Comparison of ENCODE assay signal across 20 cellular contexts in the genomic region with DNA sequence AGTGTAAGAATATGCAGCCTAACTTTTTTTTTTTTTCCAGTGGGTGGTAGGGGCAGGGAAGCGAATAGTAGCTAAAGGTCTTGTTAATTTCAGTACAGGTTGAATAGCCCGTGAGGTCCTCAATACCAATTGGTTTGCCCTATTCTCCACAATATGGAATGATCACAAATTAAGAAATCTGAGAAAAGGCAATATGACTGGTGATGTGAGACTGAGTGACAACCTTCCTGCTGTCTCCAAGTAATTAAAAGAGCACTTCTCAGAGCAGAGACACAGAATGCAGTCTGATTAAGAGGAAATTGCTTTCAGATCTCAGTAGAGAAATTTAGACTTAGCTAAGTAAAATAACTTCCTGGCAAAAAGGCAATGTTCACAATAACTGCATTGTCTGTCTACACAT. TPM values are rescaled to one million over a fixed set of nuclear protein-coding genes. Genes with fewer than 3 reads are reported as not detected.
DNase-seq lines count a peak whose midpoint lies in the region; ATAC-seq, FAIRE-seq and TF ChIP-seq lines count a peak whose summit lies in the region.
"Had no signal": no experiment of that assay in that cellular context is flagged by ENCODE, and none has a peak within 500 bp of the region (broad histone marks: within the 10 kb centered on the region; RNA-seq: fewer than 3 reads in every experiment).

No MANE protein-coding gene starts in this region.

- H3K4me3 ChIP-seq in naive thymus-derived CD4-positive, alpha-beta T cell (ENCODE audit: low read length): peak overlapping the region; percentile 42
- H3K4me3 ChIP-seq: ovary, testis had no signal

- no peak for TF ChIP-seq CTCF in CD4-positive, alpha-beta T cell (IDR thresholded peaks at IDR 0.05)
- no peak for TF ChIP-seq CTCF in activated CD8-positive, alpha-beta T cell treated with anti-CD3 and anti-CD28 coated beads for 36 hours (IDR thresholded peaks at IDR 0.05)

- CTCF ChIA-PET in CD4-positive, alpha-beta T cell (lab: Charles Lee): interaction anchor here (0.8 kb wide), 1 partner anchor 60 kb away, joined by 3 read pairs; no protein-coding TSS in a partner anchor
- CTCF ChIA-PET in activated CD8-positive, alpha-beta T cell treated with anti-CD3 and anti-CD28 coated beads for 36 hours (lab: Charles Lee): interaction anchor here (0.9 to 3.1 kb wide), 2 partner anchors 92 to 103 kb away, joined by 3 to 7 read pairs; no protein-coding TSS in a partner anchor
- CTCF ChIA-PET in naive thymus-derived CD4-positive, alpha-beta T cell (lab: Charles Lee): interaction anchor here (1.0 to 1.2 kb wide), 3 partner anchors 15 to 245 kb away, joined by 3 read pairs; no protein-coding TSS in a partner anchor

- peak overlapping the region; percentile 69 for H3K27ac ChIP-seq in CD4-positive, alpha-beta T cell (ENCODE audit: low read depth, low read length)
- peak overlapping the region; percentile 76 for H3K27ac ChIP-seq in naive thymus-derived CD4-positive, alpha-beta T cell (ENCODE audit: low read depth, low read length)
- H3K27ac ChIP-seq: KMS-11, ovary, testis had no signal

- no peak for TF ChIP-seq POLR2A in GM12892 (IDR thresholded peaks at IDR 0.05; ENCODE audit: low read depth, low read length)

- peak overlapping the region; percentile 76 for H3K4me3 Mint-ChIP-seq in CD4-positive, alpha-beta T cell
- peak overlapping the region; percentile 64 for H3K4me3 Mint-ChIP-seq in activated CD8-positive, alpha-beta T cell treated with anti-CD3 and anti-CD28 coated beads for 36 hours
- peak overlapping the region; percentile 56 to 87 (median 74) for H3K4me3 Mint-ChIP-seq in naive thymus-derived CD4-positive, alpha-beta T cell
- H3K4me3 Mint-ChIP-seq: dendritic cell treated with granulocyte-macrophage colony-stimulating factor and Interleukin-4, amounts not matched to agents 40 ng/mL and 50 ng/mL, for 4 days had no signal

- peaks cover 63% of the 10 kb centered on the region for H3K36me3 Mint-ChIP-seq in CD4-positive, alpha-beta T cell (ENCODE audit: low read depth)
- peaks cover 50% of the 10 kb centered on the region for H3K36me3 Mint-ChIP-seq in activated CD8-positive, alpha-beta T cell treated with anti-CD3 and anti-CD28 coated beads for 36 hours (ENCODE audit: low read depth)
- H3K36me3 Mint-ChIP-seq in naive thymus-derived CD4-positive, alpha-beta T cell: peaks cover 0 to 43% (median 13%) of the 10 kb centered on the region in 5 donors

- H3K9me3 Mint-ChIP-seq in CD4-positive, alpha-beta T cell: no peaks in the 10 kb centered on the region
- no peaks in the 10 kb centered on the region for H3K9me3 Mint-ChIP-seq in activated CD8-positive, alpha-beta T cell treated with anti-CD3 and anti-CD28 coated beads for 36 hours
- H3K9me3 Mint-ChIP-seq in naive thymus-derived CD4-positive, alpha-beta T cell: peaks cover 0 to 1% (median 0%) of the 10 kb centered on the region in 11 donors
- H3K9me3 Mint-ChIP-seq: dendritic cell treated with granulocyte-macrophage colony-stimulating factor and Interleukin-4, amounts not matched to agents 40 ng/mL and 50 ng/mL, for 4 days had no signal

- peaks cover 6 to 21% (median 7%) of the 10 kb centered on the region in 3 experiments for H3K36me3 ChIP-seq in naive thymus-derived CD4-positive, alpha-beta T cell (ENCODE audit: control insufficient read depth in 2 of 3, insufficient read depth in 3 of 3, low read length in 3 of 3)
- H3K36me3 ChIP-seq: ovary had no signal

- no peaks in the 10 kb centered on the region for H3K9me3 ChIP-seq in CD4-positive, alpha-beta T cell (ENCODE audit: control insufficient read depth, low read length)
- H3K9me3 ChIP-seq in naive thymus-derived CD4-positive, alpha-beta T cell (ENCODE audit: control insufficient read depth in 2 of 3, low read length in 3 of 3): no peaks in the 10 kb centered on the region
- H3K9me3 ChIP-seq: ovary, testis had no signal

- FAIRE-seq in GM12892 (lab: Jason Lieb, UNC): peak; percentile 50

- H3K4me1 Mint-ChIP-seq in CD4-positive, alpha-beta T cell (ENCODE audit: low read depth): peaks cover 94% of the 10 kb centered on the region
- peaks cover 87% of the 10 kb centered on the region for H3K4me1 Mint-ChIP-seq in activated CD8-positive, alpha-beta T cell treated with anti-CD3 and anti-CD28 coated beads for 36 hours (ENCODE audit: low read depth)
- peaks cover 20 to 93% (median 87%) of the 10 kb centered on the region in 7 donors for H3K4me1 Mint-ChIP-seq in naive thymus-derived CD4-positive, alpha-beta T cell

- POLR2A ChIA-PET in CD4-positive, alpha-beta T cell (lab: Charles Lee): interaction anchor here (0.8 to 7.0 kb wide), 13 partner anchors 8 to 199 kb away, joined by 3 to 57 read pairs (median 6); a partner anchor contains a TSS
- POLR2A ChIA-PET in activated CD8-positive, alpha-beta T cell treated with anti-CD3 and anti-CD28 coated beads for 36 hours (lab: Charles Lee): interaction anchor here (1.9 to 3.5 kb wide), 3 partner anchors 11 to 21 kb away, joined by 6 to 13 read pairs (median 7); no protein-coding TSS in a partner anchor
- POLR2A ChIA-PET in naive thymus-derived CD4-positive, alpha-beta T cell (lab: Charles Lee): interaction anchor here (0.6 to 10.7 kb wide), 15 partner anchors 8 to 222 kb away, joined by 3 to 93 read pairs (median 4); a partner anchor contains a TSS

- no peak for DNase-seq in CD4-positive, alpha-beta T cell
- DNase-seq in GM12892 (ENCODE audit: insufficient read length) (no peak), DMS79 (lab: John Stamatoyannopoulos, UW) (no peak), inferior parietal cortex (ENCODE audit: extremely low spot score) (no peak)
- no peak for DNase-seq in activated CD8-positive, alpha-beta T cell treated with anti-CD3 and anti-CD28 coated beads for 36 hours
- peak in 4 of 9 donors; percentile 27 to 45 (median 32) for DNase-seq in naive thymus-derived CD4-positive, alpha-beta T cell
- DNase-seq: activated CD4-positive, alpha-beta T cell treated with anti-CD3 and anti-CD28 coated beads for 48 hours; activated gamma-delta T cell treated with Interleukin-2 at 50 U/mL for 16 hours; DMS 273 treated with DMSO at 0.1 percent for 48 hours; HCEC 1CT; NCI-H1105 treated with DMSO at 0.1 percent for 48 hours; NCI-H748 treated with DMSO at 0.1 percent for 48 hours; ovary; PC-3; stimulated activated CD4-positive, alpha-beta T cell treated with anti-CD3 and anti-CD28 coated beads, Interleukin-2, amount 100 ng/mL, for 48 hours; T1000; testis had no signal

- H3K27me3 Mint-ChIP-seq in CD4-positive, alpha-beta T cell: no peaks in the 10 kb centered on the region
- no peaks in the 10 kb centered on the region for H3K27me3 Mint-ChIP-seq in activated CD8-positive, alpha-beta T cell treated with anti-CD3 and anti-CD28 coated beads for 36 hours
- H3K27me3 Mint-ChIP-seq in naive thymus-derived CD4-positive, alpha-beta T cell: no peaks in the 10 kb centered on the region
- H3K27me3 Mint-ChIP-seq: dendritic cell treated with granulocyte-macrophage colony-stimulating factor and Interleukin-4, amounts not matched to agents 40 ng/mL and 50 ng/mL, for 4 days had no signal

- ATAC-seq in CD4-positive, alpha-beta T cell (ENCODE audit: poor library complexity): peak; percentile 41
- peak; percentile 35 for ATAC-seq in activated CD8-positive, alpha-beta T cell treated with anti-CD3 and anti-CD28 coated beads for 36 hours
- ATAC-seq in naive thymus-derived CD4-positive, alpha-beta T cell: peak; percentile 54
- ATAC-seq in GM19324 (IDR thresholded peaks at IDR 0.05; ENCODE audit: low FRiP score, unreplicated experiment): no peak
- ATAC-seq: PC-3 had no signal

- H3K27ac Mint-ChIP-seq in CD4-positive, alpha-beta T cell: peak overlapping the region; percentile 97
- peak overlapping the region; percentile 91 for H3K27ac Mint-ChIP-seq in activated CD8-positive, alpha-beta T cell treated with anti-CD3 and anti-CD28 coated beads for 36 hours
- H3K27ac Mint-ChIP-seq in naive thymus-derived CD4-positive, alpha-beta T cell: peak overlapping the region; percentile 79 to 99 (median 95)
- H3K27ac Mint-ChIP-seq: dendritic cell treated with granulocyte-macrophage colony-stimulating factor and Interleukin-4, amounts not matched to agents 40 ng/mL and 50 ng/mL, for 4 days had no signal

- H3K27me3 ChIP-seq in CD4-positive, alpha-beta T cell (ENCODE audit: control insufficient read depth, insufficient read depth, low read length): no peaks in the 10 kb centered on the region
- no peaks in the 10 kb centered on the region for H3K27me3 ChIP-seq in naive thymus-derived CD4-positive, alpha-beta T cell (ENCODE audit: control insufficient read depth in 2 of 2, insufficient read depth in 2 of 2, low read length in 2 of 2)
- H3K27me3 ChIP-seq: ovary, testis had no signal

- H3K4me1 ChIP-seq in naive thymus-derived CD4-positive, alpha-beta T cell (ENCODE audit: control insufficient read depth in 2 of 2, insufficient read depth in 2 of 2, low read length in 2 of 2): peaks cover 65 to 72% of the 10 kb centered on the region in 2 donors
- H3K4me1 ChIP-seq: testis had no signal

- intact Hi-C loops in CD4-positive, alpha-beta T cell (cut with DNase I, micrococcal nuclease): loop anchor here in 1 of 2 experiments (5.0 to 10.0 kb wide), 2 partner anchors 197 to 220 kb away; a partner anchor contains a TSS
- intact Hi-C loops in activated CD8-positive, alpha-beta T cell treated with anti-CD3 and anti-CD28 coated beads for 36 hours (cut with micrococcal nuclease): loop anchor here (5.0 to 10.0 kb wide), 2 partner anchors 95 to 197 kb away; a partner anchor contains a TSS
- intact Hi-C loops in naive thymus-derived CD4-positive, alpha-beta T cell (cut with micrococcal nuclease): loop anchor here in 1 of 2 donors (2.0 to 10.0 kb wide), 2 partner anchors 15 to 653 kb away; no protein-coding TSS in a partner anchor

RNA-seq across cellular contexts. Expression of a gene that starts 22.9 kb away (rescaled TPM):
- total RNA-seq in CD4-positive, alpha-beta T cell: 10 to 100 TPM; 33.8 to 34.9 TPM
- 5.4 TPM for polyA plus RNA-seq in GM12892 (2012; ENCODE audit: missing spikeins)
- total RNA-seq in activated CD8-positive, alpha-beta T cell treated with anti-CD3 and anti-CD28 coated beads for 36 hours: 10 to 100 TPM; 23.4 to 23.9 TPM
- total RNA-seq in naive thymus-derived CD4-positive, alpha-beta T cell: 10 to 100 TPM; 34.5 to 77.7 (median 39.9) TPM
- polyA plus RNA-seq in naive thymus-derived CD4-positive, alpha-beta T cell: 1 to 10 TPM; 6.6 to 8.5 TPM
- total RNA-seq: PC-3 had no signal
